1 cellular context compared by ENCODE assay signal in the genomic region with DNA sequence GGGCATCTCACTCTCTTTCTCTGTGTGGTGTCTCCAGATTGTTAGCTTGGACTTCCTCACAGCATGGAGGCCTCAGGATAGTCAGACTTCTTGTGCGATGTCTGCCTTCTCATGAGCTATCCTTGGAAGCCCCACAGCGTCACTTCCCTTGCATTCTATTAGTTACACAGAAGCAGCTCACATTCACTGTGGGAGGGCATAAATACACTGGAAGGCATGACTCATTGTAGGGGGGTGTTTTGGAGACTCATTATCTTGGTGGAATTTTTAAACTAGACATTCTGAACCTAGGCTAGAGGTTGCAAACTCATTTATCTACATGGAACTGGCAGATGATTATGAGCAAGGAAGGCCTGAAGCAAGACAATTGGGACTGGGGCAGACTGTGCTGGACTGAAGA.
TF ChIP-seq lines count a peak whose summit lies in the region.

No MANE protein-coding gene starts in this region.

TF ChIP-seq in SK-N-SH, 30 proteins besides CTCF, POLR2A, EP300 and RAD21 (continued from another document):
- TF ChIP-seq GATA2 (CRISPR knock-in tag; IDR thresholded peaks at IDR 0.05) (no peak), RFX5 (IDR thresholded peaks at IDR 0.05; ENCODE audit: low read length) (no peak)
- TF ChIP-seq, protein P1, sequence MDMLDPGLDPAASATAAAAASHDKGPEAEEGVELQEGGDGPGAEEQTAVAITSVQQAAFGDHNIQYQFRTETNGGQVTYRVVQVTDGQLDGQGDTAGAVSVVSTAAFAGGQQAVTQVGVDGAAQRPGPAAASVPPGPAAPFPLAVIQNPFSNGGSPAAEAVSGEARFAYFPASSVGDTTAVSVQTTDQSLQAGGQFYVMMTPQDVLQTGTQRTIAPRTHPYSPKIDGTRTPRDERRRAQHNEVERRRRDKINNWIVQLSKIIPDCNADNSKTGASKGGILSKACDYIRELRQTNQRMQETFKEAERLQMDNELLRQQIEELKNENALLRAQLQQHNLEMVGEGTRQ (IDR thresholded peaks at IDR 0.05; ENCODE audit: borderline replicate concordance, low read depth, low read length) = no peak
